ENCODE assay signal across 8 cellular contexts in genomic region chr11:75275581-75275980, GRCh38. TPM values are rescaled to one million over a fixed set of nuclear protein-coding genes. Genes with fewer than 3 reads are reported as not detected.
DNase-seq lines count a peak whose midpoint lies in the region.

No MANE protein-coding gene starts in this region.

- peak overlapping the region; percentile 88 to 91 (median 90) for H3K4me3 Mint-ChIP-seq in immature natural killer cell

- H3K9me3 Mint-ChIP-seq in immature natural killer cell: no peaks in the 10 kb centered on the region

- peak in 2 of 3 experiments; percentile 37 to 40 for DNase-seq in NCI-H1417 (lab: John Stamatoyannopoulos, UW)
- DNase-seq in NCI-H1417 treated with DMSO at 0.1 percent for 48 hours (lab: John Stamatoyannopoulos, UW): no peak
- peak; percentile 49 for DNase-seq in activated T-cell treated with anti-CD3 and anti-CD28 coated beads for 24 hours (ENCODE audit: low read depth)
- DNase-seq in immature natural killer cell: peak; percentile 69 to 77 (median 76)
- DNase-seq in stimulated activated CD8-positive, alpha-beta memory T cell treated with anti-CD3 and anti-CD28 coated beads, Interleukin-15, amount 100 ng/mL, for 24 hours (ENCODE audit: low read depth): peak; percentile 22
- no peak for DNase-seq in NCI-H1436 (lab: John Stamatoyannopoulos, UW)
- no peak for DNase-seq in NCI-H1105 (lab: John Stamatoyannopoulos, UW)
- DNase-seq in OCI-M2 (lab: John Stamatoyannopoulos, UW; ENCODE audit: unreplicated experiment): no peak

- H3K36me3 Mint-ChIP-seq in immature natural killer cell: peaks cover 26 to 53% (median 33%) of the 10 kb centered on the region in 3 donors

- H3K27ac Mint-ChIP-seq in immature natural killer cell: peak overlapping the region; percentile 93 to 99 (median 98)

- H3K4me1 Mint-ChIP-seq in immature natural killer cell: peaks cover 55 to 58% of the 10 kb centered on the region in 2 donors

- H3K27me3 Mint-ChIP-seq in immature natural killer cell (ENCODE audit: low read depth in 3 of 3): peaks cover 0 to 1% (median 0%) of the 10 kb centered on the region in 3 donors

RNA-seq across cellular contexts. Expression of gene TPBGL, which starts 35.0 kb away (rescaled TPM):
- under 1 TPM in 1 of 3 donors, not detected in 2; 0.13 TPM for polyA plus RNA-seq in immature natural killer cell

Comparison
In these comparisons a context has a peak if more than half of its experiments do, and no peak if none do; other contexts are left out.
1. DNase-seq: peak in NCI-H1417 (2 of 3), activated T-cell treated with anti-CD3 and anti-CD28 coated beads for 24 hours (single experiment), immature natural killer cell (3 of 3) and stimulated activated CD8-positive, alpha-beta memory T cell treated with anti-CD3 and anti-CD28 coated beads, Interleukin-15, amount 100 ng/mL, for 24 hours (single experiment); none in NCI-H1417 treated with DMSO at 0.1 percent for 48 hours (single experiment), NCI-H1436 (single experiment), NCI-H1105 (single experiment) and OCI-M2 (single experiment).